18 cellular contexts compared by ENCODE assay signal in genomic region chr13:44915962-44916361, GRCh38.
DNase-seq lines count a peak whose midpoint lies in the region; ATAC-seq and TF ChIP-seq lines count a peak whose summit lies in the region.
"Had no signal": no experiment of that assay in that cellular context is flagged by ENCODE, and none has a peak within 500 bp of the region (broad histone marks: within the 10 kb centered on the region; RNA-seq: fewer than 3 reads in every experiment).

No MANE protein-coding gene starts in this region.

- H3K27ac ChIP-seq in esophagus muscularis mucosa (replicated peaks in 1 of 4) (peak overlapping the region in 3 of 4 donors; percentile 95 to 99 (median 95)), vagina (peak overlapping the region; percentile 98)

- CTCF ChIA-PET in activated CD4-positive, alpha-beta T cell treated with anti-CD3 and anti-CD28 coated beads for 36 hours (lab: Charles Lee): no interaction called here

- no peak for TF ChIP-seq CTCF in natural killer cell (IDR thresholded peaks at IDR 0.05)
- no peak for TF ChIP-seq CTCF in esophagus muscularis mucosa (IDR thresholded peaks at IDR 0.05)
- TF ChIP-seq CTCF in vagina (IDR thresholded peaks at IDR 0.05): no peak

- H3K4me3 ChIP-seq in esophagus muscularis mucosa (no peak overlapping the region), vagina (no peak overlapping the region)

- no peak overlapping the region for H3K4me3 Mint-ChIP-seq in activated CD4-positive, alpha-beta T cell treated with anti-CD3 and anti-CD28 coated beads for 36 hours
- H3K4me3 Mint-ChIP-seq in natural killer cell: peak overlapping the region; percentile 30
- H3K4me3 Mint-ChIP-seq in natural killer cell treated with Interleukin-12 subunit alpha and Interleukin-12 subunit beta and Interleukin-15 and Interleukin-18, amount 100 ng/mL, for 72 hours: no peak overlapping the region
- H3K4me3 Mint-ChIP-seq: HFFc6 had no signal

- H3K27ac Mint-ChIP-seq in activated CD4-positive, alpha-beta T cell treated with anti-CD3 and anti-CD28 coated beads for 36 hours: no peak overlapping the region
- peak overlapping the region in 1 of 2 donors; percentile 28 for H3K27ac Mint-ChIP-seq in natural killer cell
- H3K27ac Mint-ChIP-seq in natural killer cell treated with Interleukin-12 subunit alpha and Interleukin-12 subunit beta and Interleukin-15 and Interleukin-18, amount 100 ng/mL, for 72 hours: no peak overlapping the region
- H3K27ac Mint-ChIP-seq: HFFc6 had no signal

- peaks cover 0 to 8% (median 0%) of the 10 kb centered on the region in 4 donors for H3K9me3 ChIP-seq in esophagus muscularis mucosa
- no peaks in the 10 kb centered on the region for H3K9me3 ChIP-seq in vagina

- no peaks in the 10 kb centered on the region for H3K27me3 Mint-ChIP-seq in activated CD4-positive, alpha-beta T cell treated with anti-CD3 and anti-CD28 coated beads for 36 hours
- H3K27me3 Mint-ChIP-seq in natural killer cell (ENCODE audit: low read depth in 2 of 2): no peaks in the 10 kb centered on the region
- no peaks in the 10 kb centered on the region for H3K27me3 Mint-ChIP-seq in natural killer cell treated with Interleukin-12 subunit alpha and Interleukin-12 subunit beta and Interleukin-15 and Interleukin-18, amount 100 ng/mL, for 72 hours
- H3K27me3 Mint-ChIP-seq: CD4-positive, alpha-beta memory T cell had no signal

- WGBS in esophagus muscularis mucosa: 97% methylated on average over 8 of the region's 8 CpGs

- TF ChIP-seq POLR2A in esophagus muscularis mucosa (IDR thresholded peaks at IDR 0.05; ENCODE audit: low read depth) (no peak), vagina (IDR thresholded peaks at IDR 0.05) (no peak)

- no peak for TF ChIP-seq EP300 in esophagus muscularis mucosa (IDR thresholded peaks at IDR 0.05)

- peak; percentile 9 for DNase-seq in activated CD4-positive, alpha-beta T cell treated with anti-CD3 and anti-CD28 coated beads for 36 hours
- no peak for DNase-seq in activated CD4-positive, alpha-beta T cell treated with anti-CD3 and anti-CD28 coated beads for 4 hours
- DNase-seq in natural killer cell (no peak), esophagus muscularis mucosa (ENCODE audit: extremely low spot score) (no peak), vagina (ENCODE audit: extremely low spot score in 2 of 2) (peak in 1 of 2 donors; percentile 83)
- no peak for DNase-seq in natural killer cell treated with Interleukin-12 subunit alpha and Interleukin-12 subunit beta and Interleukin-15 and Interleukin-18, amount 100 ng/mL, for 72 hours (ENCODE audit: low spot score)
- DNase-seq: ACHN; C1 segment of cervical spinal cord; CD4-positive, alpha-beta memory T cell; COR-L47; DMS153; DMS79 treated with DMSO at 0.1 percent for 48 hours; EL; HCEC 1CT; HFFc6; IMR-90 had no signal

- H3K27me3 ChIP-seq in esophagus muscularis mucosa (no peaks in the 10 kb centered on the region), vagina (no peaks in the 10 kb centered on the region)

- H3K4me1 Mint-ChIP-seq in activated CD4-positive, alpha-beta T cell treated with anti-CD3 and anti-CD28 coated beads for 36 hours: peaks cover 3% of the 10 kb centered on the region
- no peaks in the 10 kb centered on the region for H3K4me1 Mint-ChIP-seq in natural killer cell
- H3K4me1 Mint-ChIP-seq in natural killer cell treated with Interleukin-12 subunit alpha and Interleukin-12 subunit beta and Interleukin-15 and Interleukin-18, amount 100 ng/mL, for 72 hours (ENCODE audit: low read depth in 2 of 2): no peaks in the 10 kb centered on the region

- POLR2A ChIA-PET in activated CD4-positive, alpha-beta T cell treated with anti-CD3 and anti-CD28 coated beads for 36 hours (lab: Charles Lee): no interaction called here

- intact Hi-C loops in activated CD4-positive, alpha-beta T cell treated with anti-CD3 and anti-CD28 coated beads for 36 hours (cut with DNase I, micrococcal nuclease): loop anchor here in 1 of 2 experiments (5.0 kb wide), 3 partner anchors 99 to 434 kb away; partner anchors contain the start of gene TSC22D1
- intact Hi-C loops in natural killer cell (cut with micrococcal nuclease) (loop anchor here (2.0 to 5.0 kb wide), 3 partner anchors 206 to 503 kb away; partner anchors contain the start of genes GTF2F2 and SLC25A30), esophagus muscularis mucosa (cut with DNase I) (no loop called here), vagina (cut with DNase I) (loop anchor here (10.0 kb wide), 1 partner anchor 151 kb away; no protein-coding TSS in a partner anchor)

- ATAC-seq in activated CD4-positive, alpha-beta T cell treated with anti-CD3 and anti-CD28 coated beads for 36 hours: no peak
- no peak for ATAC-seq in natural killer cell
- no peak for ATAC-seq in natural killer cell treated with Interleukin-12 subunit alpha and Interleukin-12 subunit beta and Interleukin-15 and Interleukin-18, amount 100 ng/mL, for 72 hours
- ATAC-seq in GM19324 (IDR thresholded peaks at IDR 0.05; ENCODE audit: low FRiP score, unreplicated experiment): no peak
- no peak for ATAC-seq in HG02588 (IDR thresholded peaks at IDR 0.05; ENCODE audit: unreplicated experiment)

- H3K36me3 ChIP-seq in esophagus muscularis mucosa (no peaks in the 10 kb centered on the region), vagina (no peaks in the 10 kb centered on the region)

- H3K4me1 ChIP-seq in esophagus muscularis mucosa (peaks cover 13 to 42% (median 34%) of the 10 kb centered on the region in 4 donors), vagina (peaks cover 11% of the 10 kb centered on the region)

- H3K9me3 Mint-ChIP-seq in activated CD4-positive, alpha-beta T cell treated with anti-CD3 and anti-CD28 coated beads for 36 hours (ENCODE audit: low read depth): peaks cover 14% of the 10 kb centered on the region
- no peaks in the 10 kb centered on the region for H3K9me3 Mint-ChIP-seq in natural killer cell
- no peaks in the 10 kb centered on the region for H3K9me3 Mint-ChIP-seq in natural killer cell treated with Interleukin-12 subunit alpha and Interleukin-12 subunit beta and Interleukin-15 and Interleukin-18, amount 100 ng/mL, for 72 hours
- H3K9me3 Mint-ChIP-seq: HFFc6 had no signal

- H3K36me3 Mint-ChIP-seq in activated CD4-positive, alpha-beta T cell treated with anti-CD3 and anti-CD28 coated beads for 36 hours (ENCODE audit: low read depth): peaks cover 1% of the 10 kb centered on the region
- H3K36me3 Mint-ChIP-seq in natural killer cell: no peaks in the 10 kb centered on the region
- H3K36me3 Mint-ChIP-seq in natural killer cell treated with Interleukin-12 subunit alpha and Interleukin-12 subunit beta and Interleukin-15 and Interleukin-18, amount 100 ng/mL, for 72 hours: no peaks in the 10 kb centered on the region
